Comparison of ENCODE assay signal across 9 cellular contexts in genomic region chr3:101963902-101964362, GRCh38.
DNase-seq lines count a peak whose midpoint lies in the region; TF ChIP-seq lines count a peak whose summit lies in the region.
"Had no signal": no experiment of that assay in that cellular context is flagged by ENCODE, and none has a peak within 500 bp of the region (broad histone marks: within the 10 kb centered on the region; RNA-seq: fewer than 3 reads in every experiment).

No MANE protein-coding gene starts in this region.

- no peak overlapping the region for H3K9ac ChIP-seq in neural progenitor cell

- H3K27ac ChIP-seq in neural progenitor cell: no peak overlapping the region

- CTCF ChIA-PET in activated naive CD4-positive, alpha-beta T cell treated with anti-CD3 and anti-CD28 coated beads for 36 hours (lab: Charles Lee): interaction anchor here (0.7 to 2.0 kb wide), 3 partner anchors 150 to 261 kb away, joined by 3 to 8 read pairs (median 5); no protein-coding TSS in a partner anchor
- CTCF ChIA-PET in activated naive CD4-positive, alpha-beta T cell treated with anti-CD3 and anti-CD28 coated beads, Interleukin-2, amount 10 ng/mL, durations not matched to agents 7 days and 5 days (lab: Charles Lee): interaction anchor here (0.7 to 1.0 kb wide), 3 partner anchors 21 to 261 kb away, joined by 3 read pairs; no protein-coding TSS in a partner anchor

- no peaks in the 10 kb centered on the region for H4K20me1 ChIP-seq in neural progenitor cell (ENCODE audit: low read depth)

- peaks cover 31% of the 10 kb centered on the region for H3K4me1 Mint-ChIP-seq in activated naive CD4-positive, alpha-beta T cell treated with anti-CD3 and anti-CD28 coated beads for 36 hours (ENCODE audit: low read depth)
- peaks cover 8% of the 10 kb centered on the region for H3K4me1 Mint-ChIP-seq in activated naive CD4-positive, alpha-beta T cell treated with anti-CD3 and anti-CD28 coated beads, Interleukin-2, amount 10 ng/mL, durations not matched to agents 7 days and 5 days
- H3K4me1 Mint-ChIP-seq in activated CD4-positive, alpha-beta T cell treated with anti-CD3 and anti-CD28 coated beads, Interleukin-2, amount 10 ng/mL, durations not matched to agents 24 days and 14 days: peaks cover 15% of the 10 kb centered on the region
- no peaks in the 10 kb centered on the region for H3K4me1 Mint-ChIP-seq in neural progenitor cell

- no peaks in the 10 kb centered on the region for H3K27me3 ChIP-seq in neural progenitor cell

- H3K9me3 ChIP-seq in neural progenitor cell (ENCODE audit: low read depth): no peaks in the 10 kb centered on the region

- no peak for TF ChIP-seq CTCF in fibroblast of pulmonary artery (IDR thresholded peaks at IDR 0.05; ENCODE audit: low read length, missing control alignments)
- no peak for TF ChIP-seq CTCF in neural progenitor cell (IDR thresholded peaks at IDR 0.05)

- peak overlapping the region; percentile 80 for H3K27ac Mint-ChIP-seq in activated naive CD4-positive, alpha-beta T cell treated with anti-CD3 and anti-CD28 coated beads for 36 hours
- H3K27ac Mint-ChIP-seq in activated naive CD4-positive, alpha-beta T cell treated with anti-CD3 and anti-CD28 coated beads, Interleukin-2, amount 10 ng/mL, durations not matched to agents 7 days and 5 days: no peak overlapping the region
- no peak overlapping the region for H3K27ac Mint-ChIP-seq in activated CD4-positive, alpha-beta T cell treated with anti-CD3 and anti-CD28 coated beads, Interleukin-2, amount 10 ng/mL, durations not matched to agents 24 days and 14 days
- H3K27ac Mint-ChIP-seq in neural progenitor cell: no peak overlapping the region
- H3K27ac Mint-ChIP-seq: CD4-positive, alpha-beta T cell had no signal

- DNase-seq in activated naive CD4-positive, alpha-beta T cell treated with anti-CD3 and anti-CD28 coated beads for 36 hours: peak; percentile 77
- DNase-seq in activated naive CD4-positive, alpha-beta T cell treated with anti-CD3 and anti-CD28 coated beads, Interleukin-2, amount 10 ng/mL, durations not matched to agents 7 days and 5 days: no peak
- DNase-seq in activated CD4-positive, alpha-beta T cell treated with anti-CD3 and anti-CD28 coated beads, Interleukin-2, amount 10 ng/mL, durations not matched to agents 24 days and 14 days: peak; percentile 57
- DNase-seq in fibroblast of pulmonary artery (ENCODE audit: low read depth): peak; percentile 72
- peak; percentile 78 for DNase-seq in stromal cell of bone marrow (ENCODE audit: low read depth)
- no peak for DNase-seq in neural progenitor cell (ENCODE audit: low spot score)
- DNase-seq in NCI-H2196 treated with DMSO at 0.1 percent for 48 hours (lab: John Stamatoyannopoulos, UW; ENCODE audit: unreplicated experiment): no peak
- DNase-seq in KG1 (lab: John Stamatoyannopoulos, UW): no peak

- no peak overlapping the region for H3K4me3 ChIP-seq in fibroblast of pulmonary artery (replicated peaks; ENCODE audit: low read depth, low read length)
- H3K4me3 ChIP-seq in neural progenitor cell: no peak overlapping the region

- no peaks in the 10 kb centered on the region for H3K4me1 ChIP-seq in neural progenitor cell

- intact Hi-C loops in activated naive CD4-positive, alpha-beta T cell treated with anti-CD3 and anti-CD28 coated beads for 36 hours (cut with micrococcal nuclease): loop anchor here (1.0 kb wide), 7 partner anchors 21 to 114 kb away; no protein-coding TSS in a partner anchor
- intact Hi-C loops in activated CD4-positive, alpha-beta T cell treated with anti-CD3 and anti-CD28 coated beads, Interleukin-2, amount 10 ng/mL, durations not matched to agents 24 days and 14 days (cut with micrococcal nuclease): no loop called here

- H3K27me3 Mint-ChIP-seq in activated naive CD4-positive, alpha-beta T cell treated with anti-CD3 and anti-CD28 coated beads for 36 hours (ENCODE audit: low read depth): no peaks in the 10 kb centered on the region
- no peaks in the 10 kb centered on the region for H3K27me3 Mint-ChIP-seq in activated naive CD4-positive, alpha-beta T cell treated with anti-CD3 and anti-CD28 coated beads, Interleukin-2, amount 10 ng/mL, durations not matched to agents 7 days and 5 days
- peaks cover 11% of the 10 kb centered on the region for H3K27me3 Mint-ChIP-seq in activated CD4-positive, alpha-beta T cell treated with anti-CD3 and anti-CD28 coated beads, Interleukin-2, amount 10 ng/mL, durations not matched to agents 24 days and 14 days
- no peaks in the 10 kb centered on the region for H3K27me3 Mint-ChIP-seq in neural progenitor cell (ENCODE audit: insufficient read depth, low read depth)
- H3K27me3 Mint-ChIP-seq: CD4-positive, alpha-beta T cell had no signal

- H3K36me3 Mint-ChIP-seq in activated naive CD4-positive, alpha-beta T cell treated with anti-CD3 and anti-CD28 coated beads for 36 hours (ENCODE audit: low read depth): no peaks in the 10 kb centered on the region
- H3K36me3 Mint-ChIP-seq in activated naive CD4-positive, alpha-beta T cell treated with anti-CD3 and anti-CD28 coated beads, Interleukin-2, amount 10 ng/mL, durations not matched to agents 7 days and 5 days: peaks cover 6% of the 10 kb centered on the region
- H3K36me3 Mint-ChIP-seq in activated CD4-positive, alpha-beta T cell treated with anti-CD3 and anti-CD28 coated beads, Interleukin-2, amount 10 ng/mL, durations not matched to agents 24 days and 14 days (ENCODE audit: low read depth): peaks cover 2% of the 10 kb centered on the region
- H3K36me3 Mint-ChIP-seq in neural progenitor cell: no peaks in the 10 kb centered on the region

- H3K79me2 ChIP-seq in neural progenitor cell (ENCODE audit: low read depth): no peaks in the 10 kb centered on the region

- H3F3A ChIP-seq in neural progenitor cell (ENCODE audit: low read depth): no peaks in the 10 kb centered on the region

- no peaks in the 10 kb centered on the region for H3K36me3 ChIP-seq in neural progenitor cell

- H3K4me3 Mint-ChIP-seq in activated naive CD4-positive, alpha-beta T cell treated with anti-CD3 and anti-CD28 coated beads for 36 hours: peak overlapping the region; percentile 27
- H3K4me3 Mint-ChIP-seq in activated naive CD4-positive, alpha-beta T cell treated with anti-CD3 and anti-CD28 coated beads, Interleukin-2, amount 10 ng/mL, durations not matched to agents 7 days and 5 days: no peak overlapping the region
- H3K4me3 Mint-ChIP-seq in activated CD4-positive, alpha-beta T cell treated with anti-CD3 and anti-CD28 coated beads, Interleukin-2, amount 10 ng/mL, durations not matched to agents 24 days and 14 days: no peak overlapping the region
- H3K4me3 Mint-ChIP-seq in neural progenitor cell: no peak overlapping the region
- H3K4me3 Mint-ChIP-seq: CD4-positive, alpha-beta T cell had no signal

- no peak overlapping the region for H2AFZ ChIP-seq in neural progenitor cell (replicated peaks)

- H3K9me3 Mint-ChIP-seq in activated naive CD4-positive, alpha-beta T cell treated with anti-CD3 and anti-CD28 coated beads for 36 hours: peaks cover 7% of the 10 kb centered on the region
- peaks cover 9% of the 10 kb centered on the region for H3K9me3 Mint-ChIP-seq in activated naive CD4-positive, alpha-beta T cell treated with anti-CD3 and anti-CD28 coated beads, Interleukin-2, amount 10 ng/mL, durations not matched to agents 7 days and 5 days
- H3K9me3 Mint-ChIP-seq in activated CD4-positive, alpha-beta T cell treated with anti-CD3 and anti-CD28 coated beads, Interleukin-2, amount 10 ng/mL, durations not matched to agents 24 days and 14 days: peaks cover 14% of the 10 kb centered on the region
- no peaks in the 10 kb centered on the region for H3K9me3 Mint-ChIP-seq in neural progenitor cell

- no peak overlapping the region for H3K4me2 ChIP-seq in neural progenitor cell

Comparison
In these comparisons a context has a peak if more than half of its experiments do, and no peak if none do; other contexts are left out.
1. DNase-seq: peak in activated naive CD4-positive, alpha-beta T cell treated with anti-CD3 and anti-CD28 coated beads for 36 hours (single experiment), activated CD4-positive, alpha-beta T cell treated with anti-CD3 and anti-CD28 coated beads, Interleukin-2, amount 10 ng/mL, durations not matched to agents 24 days and 14 days (single experiment), fibroblast of pulmonary artery (single experiment) and stromal cell of bone marrow (single experiment); none in activated naive CD4-positive, alpha-beta T cell treated with anti-CD3 and anti-CD28 coated beads, Interleukin-2, amount 10 ng/mL, durations not matched to agents 7 days and 5 days (single experiment), neural progenitor cell (single experiment), NCI-H2196 treated with DMSO at 0.1 percent for 48 hours (single experiment) and KG1 (single experiment).